ENCODE assay signal across 16 cellular contexts in the genomic region with DNA sequence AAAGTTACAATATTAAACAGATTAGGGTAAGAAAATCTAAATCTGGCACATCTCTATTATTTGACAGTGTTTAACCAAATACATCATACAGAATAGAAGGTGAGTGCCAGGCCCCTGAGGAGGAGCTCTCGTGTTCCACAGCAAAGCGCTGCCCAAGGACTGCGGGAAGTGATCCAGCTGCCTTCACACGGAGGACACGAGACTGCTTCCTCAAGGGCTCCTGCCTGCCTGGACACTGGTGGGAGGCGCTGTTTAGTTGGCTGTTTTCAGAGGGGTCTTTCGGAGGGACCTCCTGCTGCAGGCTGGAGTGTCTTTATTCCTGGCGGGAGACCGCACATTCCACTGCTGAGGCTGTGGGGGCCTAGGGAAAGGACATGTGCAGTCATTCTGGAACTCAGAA.
"Had no signal": no experiment of that assay in that cellular context is flagged by ENCODE, and none has a peak within 500 bp of the region (broad histone marks: within the 10 kb centered on the region; RNA-seq: fewer than 3 reads in every experiment).

No MANE protein-coding gene starts in this region.

- H3K36me3 ChIP-seq: colonic mucosa had no signal

- H3K9me3 ChIP-seq: colonic mucosa, lower lobe of right lung had no signal

- H3K27ac ChIP-seq: brain microvascular endothelial cell, colonic mucosa, lower lobe of right lung, VCaP had no signal

- H3K27ac Mint-ChIP-seq: activated naive CD4-positive, alpha-beta T cell treated with anti-CD3 and anti-CD28 coated beads for 36 hours; activated naive CD8-positive, alpha-beta T cell treated with anti-CD3 and anti-CD28 coated beads, Interleukin-2, amount 50 U/mL, for 24 hours; stimulated activated naive B cell treated with anti-CD40 and anti-IgM and Interleukin-4, amounts not matched to agents 10 μg/mL and 1 μg/mL and 100 μg/mL, for 72 hours had no signal

- H3K4me3 ChIP-seq: colonic mucosa, lower lobe of right lung had no signal

- DNase-seq: activated CD4-positive, alpha-beta T cell treated with anti-CD3 and anti-CD28 coated beads, Interleukin-2, amount 50 U/mL, for 1 hour; activated CD4-positive, CD25-positive, alpha-beta regulatory T cell treated with anti-CD3 and anti-CD28 coated beads, Interleukin-2, amount 50 U/mL, for 72 hours; activated CD8-positive, alpha-beta memory T cell treated with anti-CD3 and anti-CD28 coated beads, Interleukin-2, amount 50 U/mL, for 4 hours; activated naive CD4-positive, alpha-beta T cell treated with anti-CD3 and anti-CD28 coated beads for 36 hours; activated naive CD8-positive, alpha-beta T cell treated with anti-CD3 and anti-CD28 coated beads, Interleukin-2, amount 50 U/mL, for 24 hours; activated T-cell treated with anti-CD3 and anti-CD28 coated beads, Interleukin-2, amount 50 U/mL, for 4 hours; brain microvascular endothelial cell; colonic mucosa; left cardiac atrium; lower lobe of right lung; occipital lobe; stimulated activated naive B cell treated with anti-CD40 and anti-IgM and Interleukin-4, amounts not matched to agents 10 μg/mL and 1 μg/mL and 100 μg/mL, for 72 hours; SW 1271; T-helper 2 cell had no signal

- H3K4me1 Mint-ChIP-seq: activated naive CD8-positive, alpha-beta T cell treated with anti-CD3 and anti-CD28 coated beads, Interleukin-2, amount 50 U/mL, for 24 hours; central memory CD8-positive, alpha-beta T cell; stimulated activated naive B cell treated with anti-CD40 and anti-IgM and Interleukin-4, amounts not matched to agents 10 μg/mL and 1 μg/mL and 100 μg/mL, for 72 hours had no signal

- H3K4me3 Mint-ChIP-seq: activated naive CD4-positive, alpha-beta T cell treated with anti-CD3 and anti-CD28 coated beads for 36 hours; activated naive CD8-positive, alpha-beta T cell treated with anti-CD3 and anti-CD28 coated beads, Interleukin-2, amount 50 U/mL, for 24 hours; activated T-cell treated with anti-CD3 and anti-CD28 coated beads, Interleukin-2, amount 50 U/mL, for 4 hours; central memory CD8-positive, alpha-beta T cell; stimulated activated naive B cell treated with anti-CD40 and anti-IgM and Interleukin-4, amounts not matched to agents 10 μg/mL and 1 μg/mL and 100 μg/mL, for 72 hours had no signal

- H3K9me3 Mint-ChIP-seq: activated naive CD4-positive, alpha-beta T cell treated with anti-CD3 and anti-CD28 coated beads for 36 hours; activated naive CD8-positive, alpha-beta T cell treated with anti-CD3 and anti-CD28 coated beads, Interleukin-2, amount 50 U/mL, for 24 hours; activated T-cell treated with anti-CD3 and anti-CD28 coated beads, Interleukin-2, amount 50 U/mL, for 4 hours; central memory CD8-positive, alpha-beta T cell; stimulated activated naive B cell treated with anti-CD40 and anti-IgM and Interleukin-4, amounts not matched to agents 10 μg/mL and 1 μg/mL and 100 μg/mL, for 72 hours had no signal

- H3K4me1 ChIP-seq: colonic mucosa, lower lobe of right lung had no signal

- H3K27me3 Mint-ChIP-seq: activated naive CD8-positive, alpha-beta T cell treated with anti-CD3 and anti-CD28 coated beads, Interleukin-2, amount 50 U/mL, for 24 hours; central memory CD8-positive, alpha-beta T cell; stimulated activated naive B cell treated with anti-CD40 and anti-IgM and Interleukin-4, amounts not matched to agents 10 μg/mL and 1 μg/mL and 100 μg/mL, for 72 hours had no signal

- H3K27me3 ChIP-seq: brain microvascular endothelial cell, colonic mucosa had no signal
